ENCODE assay signal across 8 cellular contexts in genomic region chr11:66288138-66288865, GRCh38. TPM values are rescaled to one million over a fixed set of nuclear protein-coding genes. Genes with fewer than 3 reads are reported as not detected.
DNase-seq lines count a peak whose midpoint lies in the region; ATAC-seq and TF ChIP-seq lines count a peak whose summit lies in the region.

No MANE protein-coding gene starts in this region.

- H3K4me3 Mint-ChIP-seq in activated naive CD4-positive, alpha-beta T cell treated with anti-CD3 and anti-CD28 coated beads, Interleukin-2, amount 50 U/mL, for 24 hours: peak overlapping the region; percentile 95
- peak overlapping the region; percentile 96 for H3K4me3 Mint-ChIP-seq in glutamatergic neuron (ENCODE audit: unreplicated experiment)

- ATAC-seq in gastrocnemius medialis: peak; percentile 3 to 9
- no peak for ATAC-seq in HG02610 (IDR thresholded peaks at IDR 0.05; ENCODE audit: unreplicated experiment)
- no peak for ATAC-seq in GM19467 (IDR thresholded peaks at IDR 0.05; ENCODE audit: unreplicated experiment)

- H3K36me3 ChIP-seq in gastrocnemius medialis: peaks cover 0 to 6% of the 10 kb centered on the region in 2 donors

- H3K27ac Mint-ChIP-seq in activated naive CD4-positive, alpha-beta T cell treated with anti-CD3 and anti-CD28 coated beads, Interleukin-2, amount 50 U/mL, for 24 hours: peak overlapping the region; percentile 92
- peak overlapping the region; percentile 98 for H3K27ac Mint-ChIP-seq in glutamatergic neuron (ENCODE audit: unreplicated experiment)

- DNase-seq in activated naive CD4-positive, alpha-beta T cell treated with anti-CD3 and anti-CD28 coated beads, Interleukin-2, amount 50 U/mL, for 16 hours: no peak
- DNase-seq in glutamatergic neuron (no peak), gastrocnemius medialis (no peak)
- no peak for DNase-seq in activated CD4-positive, CD25-positive, alpha-beta regulatory T cell treated with anti-CD3 and anti-CD28 coated beads, Interleukin-2, amount 50 U/mL, for 72 hours

- H3K9me3 ChIP-seq in gastrocnemius medialis: no peaks in the 10 kb centered on the region

- H3K4me3 ChIP-seq in gastrocnemius medialis: peak overlapping the region; percentile 80 to 87 (median 85)

- no peaks in the 10 kb centered on the region for H3K9me3 Mint-ChIP-seq in activated naive CD4-positive, alpha-beta T cell treated with anti-CD3 and anti-CD28 coated beads, Interleukin-2, amount 50 U/mL, for 24 hours
- H3K9me3 Mint-ChIP-seq in glutamatergic neuron (ENCODE audit: unreplicated experiment): peaks cover 18% of the 10 kb centered on the region

- TF ChIP-seq POLR2A in gastrocnemius medialis (IDR thresholded peaks at IDR 0.05): no peak

- intact Hi-C loops in gastrocnemius medialis (cut with DNase I; ENCODE audit: low total_unique reads): loop anchor here (2.0 kb wide), 1 partner anchor 286 kb away; the partner anchor contains the start of genes BANF1 and EIF1AD

- H3K27ac ChIP-seq in VCaP (peak overlapping the region; percentile 98), gastrocnemius medialis (peak overlapping the region; percentile 84 to 93 (median 92))

- H3K4me1 Mint-ChIP-seq in activated naive CD4-positive, alpha-beta T cell treated with anti-CD3 and anti-CD28 coated beads, Interleukin-2, amount 50 U/mL, for 24 hours: peaks cover 36% of the 10 kb centered on the region
- H3K4me1 Mint-ChIP-seq in glutamatergic neuron (ENCODE audit: low read depth, unreplicated experiment): peaks cover 32% of the 10 kb centered on the region

- H3K27me3 Mint-ChIP-seq in activated naive CD4-positive, alpha-beta T cell treated with anti-CD3 and anti-CD28 coated beads, Interleukin-2, amount 50 U/mL, for 24 hours: peaks cover 7% of the 10 kb centered on the region
- peaks cover 29% of the 10 kb centered on the region for H3K27me3 Mint-ChIP-seq in glutamatergic neuron (ENCODE audit: unreplicated experiment)

- no peaks in the 10 kb centered on the region for H3K36me3 Mint-ChIP-seq in activated naive CD4-positive, alpha-beta T cell treated with anti-CD3 and anti-CD28 coated beads, Interleukin-2, amount 50 U/mL, for 24 hours
- no peaks in the 10 kb centered on the region for H3K36me3 Mint-ChIP-seq in glutamatergic neuron (ENCODE audit: unreplicated experiment)

- peaks cover 20 to 36% of the 10 kb centered on the region in 2 donors for H3K4me1 ChIP-seq in gastrocnemius medialis

- H3K27me3 ChIP-seq in gastrocnemius medialis: peaks cover 14 to 21% (median 19%) of the 10 kb centered on the region in 3 donors

- in situ Hi-C loops in gastrocnemius medialis (cut with MboI; ENCODE audit: low sequenced_read_pairs in 4 of 4): loop anchor here in 1 of 4 donors (10.0 kb wide), 1 partner anchor 64 kb away; no protein-coding TSS in a partner anchor

- no peak for TF ChIP-seq CTCF in VCaP (conservative IDR thresholded peaks at IDR 0.05)
- TF ChIP-seq CTCF in glutamatergic neuron (IDR thresholded peaks at IDR 0.05; ENCODE audit: partially characterized antibody, unreplicated experiment): no peak
- no peak for TF ChIP-seq CTCF in gastrocnemius medialis (IDR thresholded peaks at IDR 0.05 in 4 of 5, conservative IDR thresholded peaks at IDR 0.05 in 1 of 5)

RNA-seq across cellular contexts. Expression of gene YIF1A, which starts 0.6 kb away (rescaled TPM):
- total RNA-seq in glutamatergic neuron (ENCODE audit: unreplicated experiment) (115 TPM), gastrocnemius medialis (100 to 1,000 TPM; 106 to 137 (median 113) TPM)

RNA-seq across cellular contexts. Expression of gene TMEM151A, which starts 3.4 kb away (rescaled TPM):
- 19.2 TPM for total RNA-seq in glutamatergic neuron (ENCODE audit: unreplicated experiment)
- not detected for total RNA-seq in gastrocnemius medialis

RNA-seq across cellular contexts. Expression of gene CNIH2, which starts 10.3 kb away (rescaled TPM):
- total RNA-seq in glutamatergic neuron (ENCODE audit: unreplicated experiment) (61.3 TPM), gastrocnemius medialis (not detected)

RNA-seq across cellular contexts. Expression of gene RAB1B, which starts 19.9 kb away (rescaled TPM):
- total RNA-seq in glutamatergic neuron (ENCODE audit: unreplicated experiment) (85.4 TPM), gastrocnemius medialis (100 to 1,000 TPM in 3 of 4 donors, 10 to 100 TPM in 1; 96.0 to 194 (median 130) TPM)

RNA-seq across cellular contexts. Expression of gene CD248, which starts 28.5 kb away (rescaled TPM):
- total RNA-seq in glutamatergic neuron (ENCODE audit: unreplicated experiment) (11.4 TPM), gastrocnemius medialis (1 to 10 TPM in 3 of 4 donors, under 1 TPM in 1; 0.46 to 4.6 (median 2.8) TPM)

Comparison
In these comparisons a context has a peak if more than half of its experiments do, and no peak if none do; other contexts are left out.
1. ATAC-seq: peak in gastrocnemius medialis (2 of 2); none in HG02610 (single experiment) and GM19467 (single experiment).
2. RNA of gene TMEM151A, which starts 3.4 kb away (total RNA-seq): 19.2 TPM in glutamatergic neuron (single experiment); not detected in gastrocnemius medialis; every median in the first group is over 10 times any median in the second.
3. RNA of gene CNIH2, which starts 10.3 kb away (total RNA-seq): 61.3 TPM in glutamatergic neuron (single experiment); not detected in gastrocnemius medialis; every median in the first group is over 10 times any median in the second.